ENCODE assay signal across 1 cellular context in genomic region chr13:23567792-23568480, GRCh38.
TF ChIP-seq lines count a peak whose summit lies in the region.

No MANE protein-coding gene starts in this region.

TF ChIP-seq in WTC11, 78 proteins besides CTCF, POLR2A, EP300 and RAD21 (continued from another document):
- TF ChIP-seq ZNF281 (CRISPR knock-in tag; IDR thresholded peaks at IDR 0.05) (no peak), ZNF263 (CRISPR knock-in tag; IDR thresholded peaks at IDR 0.05; ENCODE audit: low read depth) (no peak), SOX15 (CRISPR knock-in tag; IDR thresholded peaks at IDR 0.05) (no peak)
TF ChIP-seq in WTC11: peak in this region for 0.
